20 cellular contexts compared by ENCODE assay signal in genomic region chr5:83357621-83358231, GRCh38.
DNase-seq lines count a peak whose midpoint lies in the region; ATAC-seq and TF ChIP-seq lines count a peak whose summit lies in the region.
"Had no signal": no experiment of that assay in that cellular context is flagged by ENCODE, and none has a peak within 500 bp of the region (broad histone marks: within the 10 kb centered on the region; RNA-seq: fewer than 3 reads in every experiment).

No MANE protein-coding gene starts in this region.

- H3K27ac ChIP-seq in H9 (ENCODE audit: insufficient read length, low read depth, low read length) (no peak overlapping the region), sigmoid colon (no peak overlapping the region)
- H3K27ac ChIP-seq: RWPE1, SJCRH30 had no signal

- no peak overlapping the region for H3K9ac ChIP-seq in H9 (ENCODE audit: extremely low read depth, insufficient read length, low read length)

- no CpG with 5 or more reads among the region's 9 CpGs for WGBS in H9 (ENCODE audit: extremely low coverage, insufficient read length, low lambda C conversion rate)
- WGBS in sigmoid colon, 2 donors: 90 to 91% methylated on average over 9 of the region's 9 CpGs

- no peak overlapping the region for H2AFZ ChIP-seq in H9 (ENCODE audit: low read length)

- peaks cover 7% of the 10 kb centered on the region for H3K9me3 ChIP-seq in H9 (ENCODE audit: control insufficient read depth, low read depth, low read length)
- H3K9me3 ChIP-seq in sigmoid colon: peaks cover 0 to 2% (median 0%) of the 10 kb centered on the region in 4 donors
- H3K9me3 ChIP-seq: Caco-2, SJCRH30 had no signal

- no peak overlapping the region for H3K4me3 Mint-ChIP-seq in H9
- H3K4me3 Mint-ChIP-seq: T-helper 2 cell treated with Interferon-gamma antibody and Interleukin-4, amounts not matched to agents 5 μg/mL and 100 μg/mL, for 36 hours had no signal

- no peak overlapping the region for H3K18ac ChIP-seq in H9 (ENCODE audit: insufficient read length, low read depth, low read length)

- no peak overlapping the region for H2AK5ac ChIP-seq in H9 (ENCODE audit: insufficient read length, low read length)

- H4K20me1 ChIP-seq in H9 (ENCODE audit: control insufficient read depth, insufficient read depth, insufficient read length): no peaks in the 10 kb centered on the region

- no peak overlapping the region for H2BK120ac ChIP-seq in H9 (ENCODE audit: low read depth, low read length, poor library complexity, severe bottlenecking)

- TF ChIP-seq EP300 in sigmoid colon (IDR thresholded peaks at IDR 0.05): no peak

- no peaks in the 10 kb centered on the region for H3K79me2 ChIP-seq in H9 (ENCODE audit: insufficient read depth, low read length)

- H3K36me3 Mint-ChIP-seq in H9 (ENCODE audit: insufficient read depth in 1 of 3, low read depth in 3 of 3): peaks cover 13 to 29% (median 13%) of the 10 kb centered on the region in 3 experiments

- H3K4me1 Mint-ChIP-seq in H9: peaks cover 41 to 47% of the 10 kb centered on the region in 2 experiments

- no peak for DNase-seq in H9
- DNase-seq in DMS114 treated with DMSO at 0.1 percent for 48 hours (lab: John Stamatoyannopoulos, UW; ENCODE audit: unreplicated experiment): no peak
- DNase-seq in sigmoid colon: no peak
- no peak for DNase-seq in NCI-H1048 (lab: John Stamatoyannopoulos, UW)
- DNase-seq in T-helper 2 cell: no peak
- DNase-seq: Caco-2, DMS53, MV-4-11, NCI-H1436 treated with DMSO at 0.1 percent for 48 hours, NCI-H2029 treated with DMSO at 0.1 percent for 48 hours, NCI-H2171 treated with DMSO at 0.1 percent for 48 hours, NCI-H446 treated with DMSO at 0.1 percent for 48 hours, NCI-H748 treated with DMSO at 0.1 percent for 48 hours, PC-3, SJCRH30, SW 1271 had no signal

- no peak overlapping the region for H4K8ac ChIP-seq in H9 (replicated peaks; ENCODE audit: insufficient read length, low read depth, low read length)

- H2BK5ac ChIP-seq in H9 (ENCODE audit: insufficient read length, low read length): no peak overlapping the region

- intact Hi-C loops in sigmoid colon (cut with DNase I): no loop called here

- no peaks in the 10 kb centered on the region for H3K36me3 ChIP-seq in sigmoid colon
- H3K36me3 ChIP-seq: SJCRH30 had no signal

- TF ChIP-seq POLR2A in sigmoid colon (IDR thresholded peaks at IDR 0.05): no peak

- no peaks in the 10 kb centered on the region for H3K23me2 ChIP-seq in H9 (ENCODE audit: insufficient read length, low read depth, low read length, poor library complexity, severe bottlenecking)

- no peaks in the 10 kb centered on the region for H3K79me1 ChIP-seq in H9 (ENCODE audit: insufficient read depth, low read depth, low read length, poor library complexity, severe bottlenecking)

- H3K27me3 Mint-ChIP-seq in H9 (ENCODE audit: low read depth): no peaks in the 10 kb centered on the region

- no peak overlapping the region for H3K4me3 ChIP-seq in sigmoid colon
- H3K4me3 ChIP-seq: SJCRH30 had no signal

- H3K4ac ChIP-seq in H9 (ENCODE audit: low read depth, low read length): no peak overlapping the region

- H2BK15ac ChIP-seq in H9 (ENCODE audit: low read depth, low read length): no peak overlapping the region

- peak overlapping the region; percentile 25 for H2BK12ac ChIP-seq in H9 (ENCODE audit: insufficient read length, low read depth, low read length)

- no peak overlapping the region for H4K5ac ChIP-seq in H9 (ENCODE audit: insufficient read length, low read depth, low read length)

- H3K27ac Mint-ChIP-seq in H9: peak overlapping the region in 1 of 3 experiments; percentile 34; a peak in 2 of 7 replicates
- H3K27ac Mint-ChIP-seq: T-helper 2 cell treated with Interferon-gamma antibody and Interleukin-4, amounts not matched to agents 5 μg/mL and 100 μg/mL, for 36 hours had no signal

- peak; percentile 53 for ATAC-seq in GM18519 (IDR thresholded peaks at IDR 0.05; ENCODE audit: low FRiP score, unreplicated experiment)
- ATAC-seq in HG03520 (IDR thresholded peaks at IDR 0.05; ENCODE audit: unreplicated experiment): peak; percentile 47
- ATAC-seq: PC-3 had no signal

- no peak for TF ChIP-seq CTCF in H9 (conservative IDR thresholded peaks at IDR 0.05)
- TF ChIP-seq CTCF in sigmoid colon (IDR thresholded peaks at IDR 0.05): no peak

- no peak overlapping the region for H3T11ph ChIP-seq in H9 (ENCODE audit: low read length)

- no peak overlapping the region for H2BK20ac ChIP-seq in H9 (ENCODE audit: low read depth, low read length, poor library complexity, severe bottlenecking)

- no peak overlapping the region for H3K23ac ChIP-seq in H9 (ENCODE audit: insufficient read length, low read depth, low read length)

- no peak overlapping the region for H3K56ac ChIP-seq in H9 (ENCODE audit: insufficient read length, low read depth, low read length)

- H4K91ac ChIP-seq in H9 (ENCODE audit: insufficient read length, low read depth, low read length): no peak overlapping the region

- peaks cover 3% of the 10 kb centered on the region; the same call in 1 of the 2 replicates for H3K4me1 ChIP-seq in H9 (ENCODE audit: insufficient read depth, low read length)
- H3K4me1 ChIP-seq in sigmoid colon: no peaks in the 10 kb centered on the region
- H3K4me1 ChIP-seq: Caco-2, SJCRH30 had no signal

- H3K14ac ChIP-seq in H9 (ENCODE audit: insufficient read depth, low read length): no peak overlapping the region

- peaks cover 9 to 12% of the 10 kb centered on the region in 2 experiments; a peak in 4 of 5 replicates for H3K9me3 Mint-ChIP-seq in H9
- H3K9me3 Mint-ChIP-seq: T-helper 2 cell treated with Interferon-gamma antibody and Interleukin-4, amounts not matched to agents 5 μg/mL and 100 μg/mL, for 36 hours had no signal

- H3K4me2 ChIP-seq in H9 (ENCODE audit: insufficient read depth, insufficient read length, low read length): no peak overlapping the region

- H3K27me3 ChIP-seq in H9 (ENCODE audit: insufficient read depth, low read length) (no peaks in the 10 kb centered on the region), sigmoid colon (no peaks in the 10 kb centered on the region)
- H3K27me3 ChIP-seq: SJCRH30 had no signal
